ENCODE assay signal across 11 cellular contexts in genomic region chr15:98952381-98952803, GRCh38. TPM values are rescaled to one million over a fixed set of nuclear protein-coding genes. Genes with fewer than 3 reads are reported as not detected.
DNase-seq lines count a peak whose midpoint lies in the region; ATAC-seq and TF ChIP-seq lines count a peak whose summit lies in the region.
"Had no signal": no experiment of that assay in that cellular context is flagged by ENCODE, and none has a peak within 500 bp of the region (broad histone marks: within the 10 kb centered on the region; RNA-seq: fewer than 3 reads in every experiment).

No MANE protein-coding gene starts in this region.

- WGBS in heart right ventricle, 2 donors = 61 to 81% methylated on average over 6 of the region's 6 CpGs
- WGBS in adrenal gland, 4 donors = 62 to 71% (median 69%) methylated on average over 6 of the region's 6 CpGs
- 79 to 84% methylated on average over 6 of the region's 6 CpGs for WGBS in thyroid gland, 2 donors

- no peak for ATAC-seq in heart right ventricle
- no peak for ATAC-seq in left ventricle myocardium superior
- ATAC-seq in HG03066 (IDR thresholded peaks at IDR 0.05; ENCODE audit: low read depth, unreplicated experiment) = peak; percentile 96

- H3K36me3 ChIP-seq in heart right ventricle = peaks cover 0 to 71% (median 31%) of the 10 kb centered on the region in 9 donors
- peaks cover 0 to 40% of the 10 kb centered on the region in 2 donors for H3K36me3 ChIP-seq in adrenal gland (replicated peaks in 1 of 2)
- peaks cover 18 to 21% of the 10 kb centered on the region in 2 donors for H3K36me3 ChIP-seq in thyroid gland

- DNase-seq in heart right ventricle = no peak
- no peak for DNase-seq in left ventricle myocardium superior
- DNase-seq in adrenal gland = no peak
- no peak for DNase-seq in thyroid gland
- no peak for DNase-seq in SKM-1 (lab: John Stamatoyannopoulos, UW; ENCODE audit: unreplicated experiment)
- DNase-seq in NCI-H2081 treated with DMSO at 0.1 percent for 48 hours (lab: John Stamatoyannopoulos, UW) = no peak
- no peak for DNase-seq in middle frontal gyrus (ENCODE audit: extremely low spot score, low spot score)
- DNase-seq: activated B cell treated with CpG ODN at 0.5 μM for 24 hours had no signal

- intact Hi-C loops in heart right ventricle (cut with DNase I) = loop anchor here in 3 of 10 donors (5.0 to 10.0 kb wide), 2 partner anchors 102 to 105 kb away; no protein-coding TSS in a partner anchor
- intact Hi-C loops in left ventricle myocardium superior (cut with micrococcal nuclease) = no loop called here
- intact Hi-C loops in adrenal gland (cut with DNase I) = no loop called here
- intact Hi-C loops in thyroid gland (cut with DNase I) = no loop called here

- no peak overlapping the region for H3K4me3 ChIP-seq in heart right ventricle
- no peak overlapping the region for H3K4me3 ChIP-seq in adrenal gland
- H3K4me3 ChIP-seq in thyroid gland (replicated peaks in 1 of 3) = no peak overlapping the region
- H3K4me3 ChIP-seq: lung had no signal

- TF ChIP-seq POLR2A in adrenal gland (IDR thresholded peaks at IDR 0.05) (no peak), thyroid gland (IDR thresholded peaks at IDR 0.05) (no peak)

- TF ChIP-seq CTCF in heart right ventricle (IDR thresholded peaks at IDR 0.05) (no peak), adrenal gland (IDR thresholded peaks at IDR 0.05) (no peak), thyroid gland (IDR thresholded peaks at IDR 0.05) (no peak)

- peaks cover 16 to 67% (median 36%) of the 10 kb centered on the region in 9 donors for H3K4me1 ChIP-seq in heart right ventricle
- H3K4me1 ChIP-seq in adrenal gland (replicated peaks in 1 of 2) = peaks cover 29 to 35% of the 10 kb centered on the region in 2 donors
- peaks cover 17 to 42% of the 10 kb centered on the region in 2 donors for H3K4me1 ChIP-seq in thyroid gland

- H3K27ac ChIP-seq in heart right ventricle (peak overlapping the region in 6 of 10 donors; percentile 67 to 84 (median 81)), adrenal gland (peak overlapping the region in 3 of 5 donors; percentile 68 to 84 (median 83)), thyroid gland (peak overlapping the region; percentile 96 to 99 (median 98))

- H3K27me3 ChIP-seq in heart right ventricle (no peaks in the 10 kb centered on the region), adrenal gland (no peaks in the 10 kb centered on the region), thyroid gland (no peaks in the 10 kb centered on the region)

- H3K9me3 ChIP-seq in heart right ventricle = no peaks in the 10 kb centered on the region
- no peaks in the 10 kb centered on the region for H3K9me3 ChIP-seq in adrenal gland (replicated peaks in 1 of 3)
- H3K9me3 ChIP-seq in thyroid gland = no peaks in the 10 kb centered on the region

RNA-seq across cellular contexts. Expression of gene PGPEP1L, which starts 55.2 kb away (rescaled TPM):
- total RNA-seq in heart right ventricle (1 to 10 TPM in 7 of 10 donors, under 1 TPM in 3; 0.52 to 5.6 (median 1.3) TPM), left ventricle myocardium superior (0.55 TPM), adrenal gland (not detected), thyroid gland (not detected)
- polyA plus RNA-seq in heart right ventricle (1 to 10 TPM in 1 of 2 donors, under 1 TPM in 1; 0.22 to 4.2 TPM), adrenal gland (under 1 TPM in 1 of 3 donors, not detected in 2; 0.10 TPM)
- total RNA-seq: activated B cell treated with CpG ODN at 0.5 μM for 24 hours, Daoy had no signal
- polyA plus RNA-seq: lung had no signal
